In the genomic region with DNA sequence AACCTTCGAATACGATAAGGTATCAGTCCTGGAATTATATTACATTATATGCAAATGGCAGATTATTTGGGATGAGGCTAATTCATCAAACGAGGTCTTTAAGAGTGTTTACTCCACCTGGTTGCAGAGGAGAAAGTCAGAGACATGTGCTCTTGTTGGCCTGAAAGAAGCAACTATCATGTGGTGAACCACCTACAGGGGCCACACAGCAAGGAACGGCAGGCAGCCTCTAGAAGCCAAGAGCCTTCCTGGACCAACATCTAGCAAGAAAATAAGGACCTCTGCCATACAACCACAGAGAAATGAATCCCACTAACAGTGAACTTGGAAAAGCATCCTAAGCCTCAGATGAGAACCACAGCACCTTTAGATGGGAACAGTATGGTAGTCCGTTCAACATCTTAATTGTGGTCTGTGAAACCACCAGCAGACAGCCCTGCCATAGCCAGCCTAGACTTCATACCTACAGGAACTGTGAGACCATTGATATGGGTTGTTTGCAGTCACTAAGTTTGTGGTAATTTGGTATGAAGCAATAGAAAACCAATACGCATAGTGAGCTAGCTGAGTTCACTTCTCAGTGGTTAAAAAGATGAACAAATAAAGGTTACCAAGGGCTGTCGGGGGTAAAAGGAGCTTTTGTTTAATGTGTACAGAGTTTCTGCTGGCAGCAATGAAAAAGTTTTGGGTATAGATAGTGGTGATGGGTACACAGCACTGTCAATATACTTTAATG, we compare ENCODE assay signal across 15 cellular contexts.
DNase-seq lines count a peak whose midpoint lies in the region; ATAC-seq and TF ChIP-seq lines count a peak whose summit lies in the region.
"Had no signal": no experiment of that assay in that cellular context is flagged by ENCODE, and none has a peak within 500 bp of the region (broad histone marks: within the 10 kb centered on the region; RNA-seq: fewer than 3 reads in every experiment).

No MANE protein-coding gene starts in this region.

- in situ Hi-C loops in astrocyte of the spinal cord (cut with HindIII; ENCODE audit: low sequenced_read_pairs), result no loop called here

- no peaks in the 10 kb centered on the region for H3K36me3 ChIP-seq in H7 (replicated peaks; ENCODE audit: control insufficient read depth, insufficient read depth, low read length)

- no peak for TF ChIP-seq CTCF in astrocyte of the spinal cord (IDR thresholded peaks at IDR 0.05; ENCODE audit: low read depth, low read length)

- peaks cover 3% of the 10 kb centered on the region for H3K27me3 Mint-ChIP-seq in activated naive CD8-positive, alpha-beta T cell treated with anti-CD3 and anti-CD28 coated beads, Interleukin-2, amount 50 U/mL, for 24 hours
- H3K27me3 Mint-ChIP-seq in activated naive CD8-positive, alpha-beta T cell treated with anti-CD3 and anti-CD28 coated beads for 36 hours, result no peaks in the 10 kb centered on the region
- H3K27me3 Mint-ChIP-seq in stimulated activated naive CD8-positive, alpha-beta T cell treated with anti-CD3 and anti-CD28 coated beads, Interleukin-15, amount 100 ng/mL, for 72 hours, result no peaks in the 10 kb centered on the region
- H3K27me3 Mint-ChIP-seq: activated naive CD8-positive, alpha-beta T cell had no signal

- no peak overlapping the region for H3K4me3 Mint-ChIP-seq in activated naive CD8-positive, alpha-beta T cell treated with anti-CD3 and anti-CD28 coated beads, Interleukin-2, amount 50 U/mL, for 24 hours
- H3K4me3 Mint-ChIP-seq in activated naive CD8-positive, alpha-beta T cell treated with anti-CD3 and anti-CD28 coated beads for 36 hours, result no peak overlapping the region
- H3K4me3 Mint-ChIP-seq in stimulated activated naive CD8-positive, alpha-beta T cell treated with anti-CD3 and anti-CD28 coated beads, Interleukin-15, amount 100 ng/mL, for 72 hours, result no peak overlapping the region
- H3K4me3 Mint-ChIP-seq: activated naive CD8-positive, alpha-beta T cell; CD8-positive, alpha-beta T cell; effector memory CD8-positive, alpha-beta T cell had no signal

- no peak overlapping the region for H3K4me3 ChIP-seq in astrocyte of the spinal cord (ENCODE audit: low read depth, low read length)
- H3K4me3 ChIP-seq in H7 (ENCODE audit: insufficient read depth, low read depth, low read length), result no peak overlapping the region
- H3K4me3 ChIP-seq: testis had no signal

- H3K36me3 Mint-ChIP-seq in activated naive CD8-positive, alpha-beta T cell treated with anti-CD3 and anti-CD28 coated beads, Interleukin-2, amount 50 U/mL, for 24 hours (ENCODE audit: low read depth), result no peaks in the 10 kb centered on the region
- no peaks in the 10 kb centered on the region for H3K36me3 Mint-ChIP-seq in activated naive CD8-positive, alpha-beta T cell treated with anti-CD3 and anti-CD28 coated beads for 36 hours
- H3K36me3 Mint-ChIP-seq: activated naive CD8-positive, alpha-beta T cell; CD8-positive, alpha-beta T cell had no signal

- DNase-seq in activated naive CD8-positive, alpha-beta T cell treated with anti-CD3 and anti-CD28 coated beads, Interleukin-2, amount 50 U/mL, for 24 hours, result no peak
- no peak for DNase-seq in activated naive CD8-positive, alpha-beta T cell treated with anti-CD3 and anti-CD28 coated beads for 36 hours
- DNase-seq in OCI-M1 (lab: John Stamatoyannopoulos, UW) (peak; percentile 50), astrocyte of the spinal cord (ENCODE audit: low read depth, low spot score) (peak; percentile 66), NCI-H345 (lab: John Stamatoyannopoulos, UW) (no peak), H7 (no peak)
- DNase-seq in stimulated activated naive CD8-positive, alpha-beta T cell treated with anti-CD3 and anti-CD28 coated beads, Interleukin-15, amount 100 ng/mL, for 72 hours, result peak in 1 of 2 donors; percentile 35
- DNase-seq in activated naive CD4-positive, alpha-beta T cell treated with Interleukin-2 at 50 U/mL for 16 hours, result no peak
- DNase-seq: CD8-positive, alpha-beta T cell; effector memory CD8-positive, alpha-beta T cell; hypothalamus; left cardiac atrium; stimulated activated CD4-positive, alpha-beta T cell treated with anti-CD3 and anti-CD28 coated beads, Interleukin-2, amount 100 ng/mL, for 48 hours; testis had no signal

- H3K9me3 Mint-ChIP-seq in activated naive CD8-positive, alpha-beta T cell treated with anti-CD3 and anti-CD28 coated beads, Interleukin-2, amount 50 U/mL, for 24 hours, result no peaks in the 10 kb centered on the region
- H3K9me3 Mint-ChIP-seq in activated naive CD8-positive, alpha-beta T cell treated with anti-CD3 and anti-CD28 coated beads for 36 hours, result peaks cover 3% of the 10 kb centered on the region
- H3K9me3 Mint-ChIP-seq in stimulated activated naive CD8-positive, alpha-beta T cell treated with anti-CD3 and anti-CD28 coated beads, Interleukin-15, amount 100 ng/mL, for 72 hours, result no peaks in the 10 kb centered on the region
- H3K9me3 Mint-ChIP-seq: CD8-positive, alpha-beta T cell; effector memory CD8-positive, alpha-beta T cell had no signal

- H3K4me1 Mint-ChIP-seq in activated naive CD8-positive, alpha-beta T cell treated with anti-CD3 and anti-CD28 coated beads, Interleukin-2, amount 50 U/mL, for 24 hours, result peaks cover 36% of the 10 kb centered on the region
- peaks cover 6% of the 10 kb centered on the region for H3K4me1 Mint-ChIP-seq in activated naive CD8-positive, alpha-beta T cell treated with anti-CD3 and anti-CD28 coated beads for 36 hours
- H3K4me1 Mint-ChIP-seq in stimulated activated naive CD8-positive, alpha-beta T cell treated with anti-CD3 and anti-CD28 coated beads, Interleukin-15, amount 100 ng/mL, for 72 hours, result peaks cover 17% of the 10 kb centered on the region

- H3K27me3 ChIP-seq in H7 (ENCODE audit: control insufficient read depth, insufficient read depth, low read length), result no peaks in the 10 kb centered on the region
- H3K27me3 ChIP-seq: testis had no signal

- ATAC-seq in activated naive CD8-positive, alpha-beta T cell treated with anti-CD3 and anti-CD28 coated beads, Interleukin-2, amount 50 U/mL, for 24 hours, result peak; percentile 82
- peak; percentile 97 for ATAC-seq in stimulated activated naive CD8-positive, alpha-beta T cell treated with anti-CD3 and anti-CD28 coated beads, Interleukin-15, amount 100 ng/mL, for 72 hours
- ATAC-seq: CD8-positive, alpha-beta T cell; effector memory CD8-positive, alpha-beta T cell had no signal

- H3K27ac Mint-ChIP-seq in activated naive CD8-positive, alpha-beta T cell treated with anti-CD3 and anti-CD28 coated beads, Interleukin-2, amount 50 U/mL, for 24 hours, result no peak overlapping the region
- no peak overlapping the region for H3K27ac Mint-ChIP-seq in activated naive CD8-positive, alpha-beta T cell treated with anti-CD3 and anti-CD28 coated beads for 36 hours
- no peak overlapping the region for H3K27ac Mint-ChIP-seq in stimulated activated naive CD8-positive, alpha-beta T cell treated with anti-CD3 and anti-CD28 coated beads, Interleukin-15, amount 100 ng/mL, for 72 hours
- H3K27ac Mint-ChIP-seq: activated naive CD8-positive, alpha-beta T cell; CD8-positive, alpha-beta T cell had no signal

Comparison
In these comparisons a context has a peak if more than half of its experiments do, and no peak if none do; other contexts are left out.
1. DNase-seq: peak in OCI-M1 (single experiment) and astrocyte of the spinal cord (single experiment); none in activated naive CD8-positive, alpha-beta T cell treated with anti-CD3 and anti-CD28 coated beads, Interleukin-2, amount 50 U/mL, for 24 hours (single experiment), activated naive CD8-positive, alpha-beta T cell treated with anti-CD3 and anti-CD28 coated beads for 36 hours (single experiment), NCI-H345 (single experiment), activated naive CD4-positive, alpha-beta T cell treated with Interleukin-2 at 50 U/mL for 16 hours (single experiment) and H7 (single experiment).